In genomic region chr18:21316296-21316695, GRCh38 we compare ENCODE assay signal across 21 cellular contexts.
"Had no signal": no experiment of that assay in that cellular context is flagged by ENCODE, and none has a peak within 500 bp of the region (broad histone marks: within the 10 kb centered on the region; RNA-seq: fewer than 3 reads in every experiment).

No MANE protein-coding gene starts in this region.

- H3K36me3 Mint-ChIP-seq: activated naive CD8-positive, alpha-beta T cell treated with anti-CD3 and anti-CD28 coated beads for 36 hours; naive thymus-derived CD8-positive, alpha-beta T cell; stimulated activated memory B cell treated with anti-CD40 and anti-IgM and Interleukin-4, amounts not matched to agents 10 μg/mL and 1 μg/mL and 100 μg/mL, for 72 hours; WTC11 had no signal

- H3K79me2 ChIP-seq: parathyroid adenoma had no signal

- H2AFZ ChIP-seq: parathyroid adenoma had no signal

- H3K4me3 Mint-ChIP-seq: activated CD4-positive, alpha-beta T cell treated with anti-CD3 and anti-CD28 coated beads for 36 hours; activated naive CD8-positive, alpha-beta T cell treated with anti-CD3 and anti-CD28 coated beads for 36 hours; activated T-helper 1 cell treated with anti-CD3 and anti-CD28 coated beads, Interleukin-12 subunit alpha, Interleukin-12 subunit beta, Interleukin-2, Interleukin-4 antibody, amounts not matched to agents 30 ng/mL and 10 ng/mL and 1 ng/mL, durations not matched to agents 14 hours and 24 hours and 36 hours; central memory CD8-positive, alpha-beta T cell; naive thymus-derived CD8-positive, alpha-beta T cell; stimulated activated memory B cell treated with anti-CD40 and anti-IgM and Interleukin-4, amounts not matched to agents 10 μg/mL and 1 μg/mL and 100 μg/mL, for 72 hours; WTC11 had no signal

- H3K4me1 ChIP-seq: colonic mucosa, esophagus squamous epithelium, parathyroid adenoma, upper lobe of right lung had no signal

- H3K9me3 Mint-ChIP-seq: activated naive CD8-positive, alpha-beta T cell treated with anti-CD3 and anti-CD28 coated beads for 36 hours; activated T-helper 1 cell treated with anti-CD3 and anti-CD28 coated beads, Interleukin-12 subunit alpha, Interleukin-12 subunit beta, Interleukin-2, Interleukin-4 antibody, amounts not matched to agents 30 ng/mL and 10 ng/mL and 1 ng/mL, durations not matched to agents 14 hours and 24 hours and 36 hours; central memory CD8-positive, alpha-beta T cell; naive thymus-derived CD8-positive, alpha-beta T cell; stimulated activated memory B cell treated with anti-CD40 and anti-IgM and Interleukin-4, amounts not matched to agents 10 μg/mL and 1 μg/mL and 100 μg/mL, for 72 hours; WTC11 had no signal

- H3K9me3 ChIP-seq: colonic mucosa, esophagus squamous epithelium, neutrophil, testis, upper lobe of right lung had no signal

- H3K36me3 ChIP-seq: brain microvascular endothelial cell, colonic mucosa, esophagus squamous epithelium, neutrophil, upper lobe of right lung had no signal

- H3K4me3 ChIP-seq: colonic mucosa, esophagus squamous epithelium, testis, upper lobe of right lung had no signal

- DNase-seq: activated CD4-positive, alpha-beta T cell treated with anti-CD3 and anti-CD28 coated beads for 36 hours; activated CD4-positive, alpha-beta T cell treated with anti-CD3 and anti-CD28 coated beads, Interleukin-2, amount 50 U/mL, for 48 hours; activated naive CD8-positive, alpha-beta T cell treated with anti-CD3 and anti-CD28 coated beads for 36 hours; activated T-cell treated with anti-CD3 and anti-CD28 coated beads for 4 hours; amygdala; brain microvascular endothelial cell; colonic mucosa; effector CD4-positive, alpha-beta T cell; esophagus squamous epithelium; hypothalamus; naive thymus-derived CD8-positive, alpha-beta T cell; stimulated activated CD4-positive, alpha-beta T cell treated with anti-CD3 and anti-CD28 coated beads, Interleukin-4, amount 100 ng/mL, for 24 hours; testis; upper lobe of right lung had no signal

- ATAC-seq: activated CD4-positive, alpha-beta T cell treated with anti-CD3 and anti-CD28 coated beads for 36 hours; naive thymus-derived CD8-positive, alpha-beta T cell; sciatic nerve; stimulated activated memory B cell treated with anti-CD40 and anti-IgM and Interleukin-4, amounts not matched to agents 10 μg/mL and 1 μg/mL and 100 μg/mL, for 72 hours had no signal

- H3K27ac ChIP-seq: brain microvascular endothelial cell, colonic mucosa, esophagus squamous epithelium, neutrophil, parathyroid adenoma, upper lobe of right lung had no signal

- H3K27me3 ChIP-seq: brain microvascular endothelial cell, colonic mucosa, neutrophil, testis, upper lobe of right lung had no signal

- H3K27ac Mint-ChIP-seq: activated CD4-positive, alpha-beta T cell treated with anti-CD3 and anti-CD28 coated beads for 36 hours; activated naive CD8-positive, alpha-beta T cell treated with anti-CD3 and anti-CD28 coated beads for 36 hours; activated T-helper 1 cell treated with anti-CD3 and anti-CD28 coated beads, Interleukin-12 subunit alpha, Interleukin-12 subunit beta, Interleukin-2, Interleukin-4 antibody, amounts not matched to agents 30 ng/mL and 10 ng/mL and 1 ng/mL, durations not matched to agents 14 hours and 24 hours and 36 hours; stimulated activated memory B cell treated with anti-CD40 and anti-IgM and Interleukin-4, amounts not matched to agents 10 μg/mL and 1 μg/mL and 100 μg/mL, for 72 hours; WTC11 had no signal

- H3K4me1 Mint-ChIP-seq: activated CD4-positive, alpha-beta T cell treated with anti-CD3 and anti-CD28 coated beads for 36 hours; activated naive CD8-positive, alpha-beta T cell treated with anti-CD3 and anti-CD28 coated beads for 36 hours; central memory CD8-positive, alpha-beta T cell; naive thymus-derived CD8-positive, alpha-beta T cell; stimulated activated memory B cell treated with anti-CD40 and anti-IgM and Interleukin-4, amounts not matched to agents 10 μg/mL and 1 μg/mL and 100 μg/mL, for 72 hours had no signal
